Comparison of ENCODE assay signal across 8 cellular contexts in genomic region chr4:2281575-2282343, GRCh38. TPM values are rescaled to one million over a fixed set of nuclear protein-coding genes. Genes with fewer than 3 reads are reported as not detected.
A peak's percentile ranks its signal among the peaks of the same experiment; 100 is the strongest.
DNase-seq lines count a peak whose midpoint lies in the region; ATAC-seq, FAIRE-seq and TF ChIP-seq lines count a peak whose summit lies in the region.

No MANE protein-coding gene starts in this region.

- H3K4me1 Mint-ChIP-seq in IgD-negative memory B cell, result peaks cover 8 to 19% (median 14%) of the 10 kb centered on the region in 3 donors
- peaks cover 43% of the 10 kb centered on the region for H3K4me1 Mint-ChIP-seq in activated CD8-positive, alpha-beta memory T cell treated with anti-CD3 and anti-CD28 coated beads, Interleukin-2, amount 10 ng/mL, durations not matched to agents 7 days and 5 days

- peaks cover 0 to 4% of the 10 kb centered on the region in 2 donors for H3K4me1 ChIP-seq in kidney (ENCODE audit: control insufficient read depth in 1 of 2, insufficient read depth in 1 of 2, low read depth in 1 of 2, low read length in 2 of 2)
- H3K4me1 ChIP-seq in aorta (ENCODE audit: control insufficient read depth in 1 of 2, insufficient read depth in 2 of 2, low read length in 2 of 2), result no peaks in the 10 kb centered on the region
- no peaks in the 10 kb centered on the region for H3K4me1 ChIP-seq in ascending aorta

- TF ChIP-seq CTCF in kidney (IDR thresholded peaks at IDR 0.05; ENCODE audit: borderline replicate concordance, extremely low read depth, insufficient read depth) (peak; percentile 5), ascending aorta (IDR thresholded peaks at IDR 0.05) (no peak)

- DNase-seq in GM19240 (ENCODE audit: insufficient read length, low spot score), result peak; percentile 64
- peak; percentile 90 for DNase-seq in activated CD8-positive, alpha-beta memory T cell treated with anti-CD3 and anti-CD28 coated beads, Interleukin-2, amount 10 ng/mL, durations not matched to agents 7 days and 5 days
- peak; percentile 62 for DNase-seq in kidney
- DNase-seq in aorta, result peak; percentile 38 to 48
- no peak for DNase-seq in SKM-1 treated with dmso at 0.1 percent for 144 hours (lab: John Stamatoyannopoulos, UW; ENCODE audit: unreplicated experiment)
- no peak for DNase-seq in ascending aorta (ENCODE audit: low spot score in 2 of 2)
- DNase-seq in NCI-H2029 (lab: John Stamatoyannopoulos, UW), result no peak

- H3K9me3 ChIP-seq in kidney (ENCODE audit: control insufficient read depth in 1 of 2, low read length in 2 of 2) (no peaks in the 10 kb centered on the region), aorta (ENCODE audit: control insufficient read depth, low read length) (no peaks in the 10 kb centered on the region), ascending aorta (no peaks in the 10 kb centered on the region)

- CTCF ChIA-PET in activated CD8-positive, alpha-beta memory T cell treated with anti-CD3 and anti-CD28 coated beads, Interleukin-2, amount 10 ng/mL, durations not matched to agents 7 days and 5 days (lab: Charles Lee), result interaction anchor here (0.6 to 1.7 kb wide), 9 partner anchors 9 to 160 kb away, joined by 3 to 8 read pairs (median 3); partner anchors contain the start of genes CFAP99, HAUS3, MXD4 and POLN

- H3K9me3 Mint-ChIP-seq in IgD-negative memory B cell, result no peaks in the 10 kb centered on the region
- H3K9me3 Mint-ChIP-seq in activated CD8-positive, alpha-beta memory T cell treated with anti-CD3 and anti-CD28 coated beads, Interleukin-2, amount 10 ng/mL, durations not matched to agents 7 days and 5 days (ENCODE audit: low read depth), result peaks cover 2% of the 10 kb centered on the region

- peak; percentile 96 for ATAC-seq in activated CD8-positive, alpha-beta memory T cell treated with anti-CD3 and anti-CD28 coated beads, Interleukin-2, amount 10 ng/mL, durations not matched to agents 7 days and 5 days
- ATAC-seq in aorta (ENCODE audit: low FRiP score), result no peak

- peaks cover 2% of the 10 kb centered on the region for H3K36me3 Mint-ChIP-seq in IgD-negative memory B cell
- H3K36me3 Mint-ChIP-seq in activated CD8-positive, alpha-beta memory T cell treated with anti-CD3 and anti-CD28 coated beads, Interleukin-2, amount 10 ng/mL, durations not matched to agents 7 days and 5 days, result no peaks in the 10 kb centered on the region

- H3K4me3 Mint-ChIP-seq in IgD-negative memory B cell, result peak overlapping the region; percentile 11 to 77 (median 56)
- H3K4me3 Mint-ChIP-seq in activated CD8-positive, alpha-beta memory T cell treated with anti-CD3 and anti-CD28 coated beads, Interleukin-2, amount 10 ng/mL, durations not matched to agents 7 days and 5 days, result peak overlapping the region; percentile 15

- no peaks in the 10 kb centered on the region for H3K27me3 Mint-ChIP-seq in IgD-negative memory B cell
- no peaks in the 10 kb centered on the region for H3K27me3 Mint-ChIP-seq in activated CD8-positive, alpha-beta memory T cell treated with anti-CD3 and anti-CD28 coated beads, Interleukin-2, amount 10 ng/mL, durations not matched to agents 7 days and 5 days

- intact Hi-C loops in kidney (cut with DNase I) (no loop called here), aorta (cut with DNase I) (no loop called here), ascending aorta (cut with DNase I) (no loop called here)

- H3K4me3 ChIP-seq in kidney (ENCODE audit: low read length in 2 of 2) (no peak overlapping the region), aorta (ENCODE audit: low read length in 2 of 2) (no peak overlapping the region), ascending aorta (no peak overlapping the region)

- no peak overlapping the region for H3K9ac ChIP-seq in kidney (ENCODE audit: low read length in 2 of 2)

- H3K27ac Mint-ChIP-seq in IgD-negative memory B cell, result peak overlapping the region; percentile 62 to 99 (median 94)
- peak overlapping the region; percentile 86 for H3K27ac Mint-ChIP-seq in activated CD8-positive, alpha-beta memory T cell treated with anti-CD3 and anti-CD28 coated beads, Interleukin-2, amount 10 ng/mL, durations not matched to agents 7 days and 5 days

- no peak for FAIRE-seq in kidney (lab: Jason Lieb, UNC)

- no peaks in the 10 kb centered on the region for H3K27me3 ChIP-seq in aorta (ENCODE audit: control insufficient read depth in 1 of 2, insufficient read depth in 2 of 2, low read length in 1 of 2)
- H3K27me3 ChIP-seq in ascending aorta, result no peaks in the 10 kb centered on the region

- peak overlapping the region in 1 of 2 donors; percentile 47 for H3K27ac ChIP-seq in kidney (ENCODE audit: low read depth in 2 of 2, low read length in 2 of 2)
- no peak overlapping the region for H3K27ac ChIP-seq in aorta (ENCODE audit: low read depth in 1 of 2, low read length in 2 of 2)
- no peak overlapping the region for H3K27ac ChIP-seq in ascending aorta

- no peaks in the 10 kb centered on the region for H3K36me3 ChIP-seq in kidney (ENCODE audit: control insufficient read depth in 1 of 2, insufficient read depth in 2 of 2, low read length in 2 of 2)
- H3K36me3 ChIP-seq in aorta (ENCODE audit: control insufficient read depth in 1 of 2, insufficient read depth in 2 of 2, low read length in 1 of 2), result no peaks in the 10 kb centered on the region
- no peaks in the 10 kb centered on the region for H3K36me3 ChIP-seq in ascending aorta

- WGBS in aorta, 2 donors, result 72% methylated on average over 10 of the region's 10 CpGs

RNA-seq across cellular contexts. Expression of gene MXD4, which starts 19.9 kb away (rescaled TPM):
- polyA plus RNA-seq in IgD-negative memory B cell (31.1 TPM), kidney (ENCODE audit: insufficient read depth, low read depth, low replicate concordance) (49.8 TPM), aorta (10 to 100 TPM; 36.9 to 75.1 TPM)
- total RNA-seq in activated CD8-positive, alpha-beta memory T cell treated with anti-CD3 and anti-CD28 coated beads, Interleukin-2, amount 10 ng/mL, durations not matched to agents 7 days and 5 days, result 10 to 100 TPM; 13.7 to 14.3 TPM
- total RNA-seq in kidney (84.8 TPM), aorta (10 to 100 TPM; 45.7 to 75.4 TPM), ascending aorta (83.2 TPM)

RNA-seq across cellular contexts. Expression of gene HAUS3, which starts 39.8 kb away (rescaled TPM):
- polyA plus RNA-seq in IgD-negative memory B cell, result 21.7 TPM
- 10 to 100 TPM; 29.8 to 34.5 TPM for total RNA-seq in activated CD8-positive, alpha-beta memory T cell treated with anti-CD3 and anti-CD28 coated beads, Interleukin-2, amount 10 ng/mL, durations not matched to agents 7 days and 5 days
- 12.1 TPM for total RNA-seq in kidney
- 4.1 TPM for polyA plus RNA-seq in kidney (ENCODE audit: insufficient read depth, low read depth, low replicate concordance)
- 10 to 100 TPM; 11.1 to 16.2 TPM for total RNA-seq in aorta
- 1 to 10 TPM; 3.8 to 9.2 TPM for polyA plus RNA-seq in aorta
- 9.0 TPM for total RNA-seq in ascending aorta

RNA-seq across cellular contexts. Expression of gene POLN, which starts 39.8 kb away (rescaled TPM):
- polyA plus RNA-seq in IgD-negative memory B cell (0.09 TPM), kidney (ENCODE audit: insufficient read depth, low read depth, low replicate concordance) (1.3 TPM), aorta (1 to 10 TPM in 1 of 2 donors, not detected in 1; 7.0 TPM)
- total RNA-seq in activated CD8-positive, alpha-beta memory T cell treated with anti-CD3 and anti-CD28 coated beads, Interleukin-2, amount 10 ng/mL, durations not matched to agents 7 days and 5 days, result 1 to 10 TPM; 5.5 to 5.6 TPM
- total RNA-seq in kidney (3.8 TPM), aorta (1 to 10 TPM; 3.2 to 6.6 TPM), ascending aorta (0.21 TPM)

Comparison
In these comparisons a context has a peak if more than half of its experiments do, and no peak if none do; other contexts are left out.
1. DNase-seq: peak in GM19240 (single experiment), activated CD8-positive, alpha-beta memory T cell treated with anti-CD3 and anti-CD28 coated beads, Interleukin-2, amount 10 ng/mL, durations not matched to agents 7 days and 5 days (single experiment), kidney (single experiment) and aorta (2 of 2); none in SKM-1 treated with dmso at 0.1 percent for 144 hours (single experiment), ascending aorta (0 of 2) and NCI-H2029 (single experiment).